In the genomic region with DNA sequence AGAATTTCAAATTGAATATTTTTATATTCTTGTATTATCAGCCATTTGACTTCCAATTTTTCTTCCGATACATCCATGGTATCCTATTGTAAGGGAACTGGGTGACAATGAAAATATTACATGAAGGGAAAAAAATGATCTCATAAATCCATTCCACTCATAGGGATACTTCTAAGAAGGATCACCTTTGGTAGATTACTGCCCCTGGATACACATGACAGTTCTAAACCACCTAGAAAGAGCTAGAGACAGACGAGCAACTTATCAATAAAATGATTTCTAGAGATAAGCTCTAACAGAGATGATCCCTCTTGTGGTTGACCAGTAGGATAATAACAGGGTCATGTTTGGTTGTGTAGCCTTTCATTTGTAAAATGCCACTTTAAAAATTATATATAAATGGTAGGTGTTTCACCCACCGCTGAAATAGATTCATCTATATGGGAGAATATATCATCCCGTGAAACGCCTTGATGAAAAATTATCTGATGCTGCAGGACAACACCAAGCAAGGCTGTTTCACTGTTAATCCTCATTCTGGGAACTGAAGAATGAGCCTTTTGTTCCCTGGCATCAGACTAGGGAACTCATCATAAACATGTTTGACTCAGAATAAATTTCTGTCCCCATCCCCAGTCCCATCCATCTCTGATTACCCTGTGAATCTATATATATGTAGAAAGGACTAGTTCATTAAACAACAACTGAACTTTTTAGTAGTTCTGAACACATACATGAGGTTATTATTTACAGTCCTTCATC, we compare ENCODE assay signal across 1 cellular context.
TF ChIP-seq lines count a peak whose summit lies in the region.

No MANE protein-coding gene starts in this region.

TF ChIP-seq in WTC11, 78 proteins besides CTCF, POLR2A, EP300 and RAD21 (continued from another document):
- TF ChIP-seq, protein P1, sequence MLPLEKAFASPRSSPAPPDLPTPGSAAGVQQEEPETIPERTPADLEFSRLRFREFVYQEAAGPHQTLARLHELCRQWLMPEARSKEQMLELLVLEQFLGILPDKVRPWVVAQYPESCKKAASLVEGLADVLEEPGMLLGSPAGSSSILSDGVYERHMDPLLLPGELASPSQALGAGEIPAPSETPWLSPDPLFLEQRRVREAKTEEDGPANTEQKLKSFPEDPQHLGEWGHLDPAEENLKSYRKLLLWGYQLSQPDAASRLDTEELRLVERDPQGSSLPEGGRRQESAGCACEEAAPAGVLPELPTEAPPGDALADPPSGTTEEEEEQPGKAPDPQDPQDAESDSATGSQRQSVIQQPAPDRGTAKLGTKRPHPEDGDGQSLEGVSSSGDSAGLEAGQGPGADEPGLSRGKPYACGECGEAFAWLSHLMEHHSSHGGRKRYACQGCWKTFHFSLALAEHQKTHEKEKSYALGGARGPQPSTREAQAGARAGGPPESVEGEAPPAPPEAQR (CRISPR knock-in tag; IDR thresholded peaks at IDR 0.05) = no peak
- no peak for TF ChIP-seq ZNF416 (CRISPR knock-in tag; IDR thresholded peaks at IDR 0.05)
